22 cellular contexts compared by ENCODE assay signal in genomic region chr10:130045801-130046321, GRCh38.
"Had no signal": no experiment of that assay in that cellular context is flagged by ENCODE, and none has a peak within 500 bp of the region (broad histone marks: within the 10 kb centered on the region; RNA-seq: fewer than 3 reads in every experiment).

No MANE protein-coding gene starts in this region.

- H3K4me1 Mint-ChIP-seq: activated naive CD4-positive, alpha-beta T cell treated with anti-CD3 and anti-CD28 coated beads, Interleukin-2, amount 50 U/mL, for 24 hours had no signal

- H3K27ac ChIP-seq: ascending aorta, body of pancreas, Peyer's patch, RWPE1, SJSA1 had no signal

- H3K36me3 Mint-ChIP-seq: activated naive CD4-positive, alpha-beta T cell treated with anti-CD3 and anti-CD28 coated beads, Interleukin-2, amount 50 U/mL, for 24 hours; WTC11 had no signal

- H3K9me3 ChIP-seq: ascending aorta, body of pancreas, Peyer's patch had no signal

- ATAC-seq: activated CD8-positive, alpha-beta T cell treated with anti-CD3 and anti-CD28 coated beads, Interleukin-2, amount 10 ng/mL, durations not matched to agents 7 days and 5 days; body of pancreas had no signal

- H3K4me3 Mint-ChIP-seq: activated CD8-positive, alpha-beta T cell treated with anti-CD3 and anti-CD28 coated beads, Interleukin-2, amount 10 ng/mL, durations not matched to agents 7 days and 5 days; activated naive CD4-positive, alpha-beta T cell treated with anti-CD3 and anti-CD28 coated beads, Interleukin-2, amount 50 U/mL, for 24 hours; T-helper 1 cell treated with Interleukin-12 subunit alpha and Interleukin-12 subunit beta and Interleukin-4 antibody, amounts not matched to agents 30 μg/mL and 1 μg/mL, for 36 hours; WTC11 had no signal

- H3K4me1 ChIP-seq: ascending aorta, body of pancreas, Peyer's patch, SJSA1 had no signal

- DNase-seq: activated CD4-positive, alpha-beta T cell treated with anti-CD3 and anti-CD28 coated beads for 48 hours; activated CD4-positive, alpha-beta T cell treated with anti-CD3 and anti-CD28 coated beads, Interleukin-2, amount 50 U/mL, for 4 hours; activated CD4-positive, CD25-positive, alpha-beta regulatory T cell treated with anti-CD3 and anti-CD28 coated beads, Interleukin-2, amount 50 U/mL, for 72 hours; activated CD8-positive, alpha-beta memory T cell treated with anti-CD3 and anti-CD28 coated beads, Interleukin-2, amount 50 U/mL, for 48 hours; activated CD8-positive, alpha-beta T cell treated with anti-CD3 and anti-CD28 coated beads, Interleukin-2, amount 10 ng/mL, durations not matched to agents 7 days and 5 days; activated naive CD4-positive, alpha-beta T cell; activated T-cell treated with anti-CD3 and anti-CD28 coated beads, Interleukin-2, amount 50 U/mL, for 1 hour; central memory CD4-positive, alpha-beta T cell; KG1; NCI-H1048; NCI-H2171; NCI-H2227 treated with DMSO at 0.1 percent for 48 hours; NCI-H510A had no signal

- H3K27ac Mint-ChIP-seq: activated CD8-positive, alpha-beta T cell treated with anti-CD3 and anti-CD28 coated beads, Interleukin-2, amount 10 ng/mL, durations not matched to agents 7 days and 5 days; activated naive CD4-positive, alpha-beta T cell treated with anti-CD3 and anti-CD28 coated beads, Interleukin-2, amount 50 U/mL, for 24 hours; T-helper 1 cell treated with Interleukin-12 subunit alpha and Interleukin-12 subunit beta and Interleukin-4 antibody, amounts not matched to agents 30 μg/mL and 1 μg/mL, for 36 hours; WTC11 had no signal

- H3K36me3 ChIP-seq: ascending aorta, Peyer's patch, SJSA1 had no signal

- H3K9me3 Mint-ChIP-seq: activated naive CD4-positive, alpha-beta T cell treated with anti-CD3 and anti-CD28 coated beads, Interleukin-2, amount 50 U/mL, for 24 hours; T-helper 1 cell treated with Interleukin-12 subunit alpha and Interleukin-12 subunit beta and Interleukin-4 antibody, amounts not matched to agents 30 μg/mL and 1 μg/mL, for 36 hours; WTC11 had no signal

- H3K4me3 ChIP-seq: ascending aorta, body of pancreas, Peyer's patch, SJSA1 had no signal

- H3K27me3 ChIP-seq: ascending aorta, body of pancreas, Peyer's patch, SJSA1 had no signal

- FAIRE-seq: bronchial epithelial cell had no signal
